In genomic region chr4:74284074-74284473, GRCh38 we compare ENCODE assay signal across 18 cellular contexts. TPM values are rescaled to one million over a fixed set of nuclear protein-coding genes. Genes with fewer than 3 reads are reported as not detected.
DNase-seq lines count a peak whose midpoint lies in the region; ATAC-seq and TF ChIP-seq lines count a peak whose summit lies in the region.
"Had no signal": no experiment of that assay in that cellular context is flagged by ENCODE, and none has a peak within 500 bp of the region (broad histone marks: within the 10 kb centered on the region; RNA-seq: fewer than 3 reads in every experiment).

No MANE protein-coding gene starts in this region.

- WGBS in suprapubic skin: 56% methylated on average over 3 of the region's 3 CpGs

- no peak for ATAC-seq in T-helper 17 cell
- no peak for ATAC-seq in HG02763 (IDR thresholded peaks at IDR 0.05; ENCODE audit: unreplicated experiment)

- POLR2A ChIA-PET in PC-9 (lab: Charles Lee; ENCODE audit: unreplicated experiment): interaction anchor here (0.7 kb wide), 1 partner anchor 24 kb away, joined by 3 read pairs; the partner anchor contains the start of gene EPGN

- TF ChIP-seq POLR2A in suprapubic skin (IDR thresholded peaks at IDR 0.05): no peak

- H3K36me3 Mint-ChIP-seq in T-helper 17 cell (ENCODE audit: low read depth): peaks cover 4% of the 10 kb centered on the region
- H3K36me3 Mint-ChIP-seq in endothelial cell (ENCODE audit: low read depth, unreplicated experiment): no peaks in the 10 kb centered on the region

- no peaks in the 10 kb centered on the region for H3K79me2 ChIP-seq in PC-9 (ENCODE audit: low read depth)

- H3K4me3 Mint-ChIP-seq in T-helper 17 cell (no peak overlapping the region), endothelial cell (ENCODE audit: unreplicated experiment) (no peak overlapping the region)
- H3K4me3 Mint-ChIP-seq: activated CD4-positive, alpha-beta T cell treated with anti-CD3 and anti-CD28 coated beads, Interleukin-2, amount 10 ng/mL, durations not matched to agents 24 days and 14 days; CD4-positive, alpha-beta memory T cell; nephron; stimulated activated naive CD8-positive, alpha-beta T cell treated with anti-CD3 and anti-CD28 coated beads, Interleukin-15, Interleukin-2, amounts not matched to agents 100 ng/mL and 50 ng/mL, for 24 hours had no signal

- H3K36me3 ChIP-seq in PC-9 (ENCODE audit: low read depth) (no peaks in the 10 kb centered on the region), suprapubic skin (no peaks in the 10 kb centered on the region)
- H3K36me3 ChIP-seq: right lobe of liver had no signal

- no peaks in the 10 kb centered on the region for H3K27me3 Mint-ChIP-seq in T-helper 17 cell
- H3K27me3 Mint-ChIP-seq in endothelial cell (ENCODE audit: unreplicated experiment): no peaks in the 10 kb centered on the region
- H3K27me3 Mint-ChIP-seq: activated CD4-positive, alpha-beta T cell treated with anti-CD3 and anti-CD28 coated beads, Interleukin-2, amount 10 ng/mL, durations not matched to agents 24 days and 14 days; CD4-positive, alpha-beta memory T cell; stimulated activated naive CD8-positive, alpha-beta T cell treated with anti-CD3 and anti-CD28 coated beads, Interleukin-15, Interleukin-2, amounts not matched to agents 100 ng/mL and 50 ng/mL, for 24 hours had no signal

- TF ChIP-seq EP300 in suprapubic skin (IDR thresholded peaks at IDR 0.05): no peak

- H3K9me3 ChIP-seq in PC-9 (ENCODE audit: insufficient read depth, low read depth) (no peaks in the 10 kb centered on the region), T-helper 17 cell (ENCODE audit: control insufficient read depth, low read length, poor library complexity, severe bottlenecking) (no peaks in the 10 kb centered on the region), suprapubic skin (no peaks in the 10 kb centered on the region)
- H3K9me3 ChIP-seq: right lobe of liver had no signal

- peaks cover 20% of the 10 kb centered on the region for H3F3A ChIP-seq in PC-9 (ENCODE audit: insufficient read depth, low read depth)

- H3K27me3 ChIP-seq in PC-9 (ENCODE audit: insufficient read depth, low read depth) (no peaks in the 10 kb centered on the region), suprapubic skin (no peaks in the 10 kb centered on the region)
- H3K27me3 ChIP-seq: right lobe of liver had no signal

- H2AFZ ChIP-seq in PC-9: no peak overlapping the region

- H4K20me1 ChIP-seq in PC-9 (ENCODE audit: insufficient read depth): no peaks in the 10 kb centered on the region

- no peaks in the 10 kb centered on the region for H3K9me2 ChIP-seq in PC-9 (ENCODE audit: insufficient read depth)

- H3K4me1 Mint-ChIP-seq in T-helper 17 cell: no peaks in the 10 kb centered on the region
- peaks cover 1% of the 10 kb centered on the region for H3K4me1 Mint-ChIP-seq in endothelial cell (ENCODE audit: unreplicated experiment)
- H3K4me1 Mint-ChIP-seq: activated CD4-positive, alpha-beta T cell treated with anti-CD3 and anti-CD28 coated beads, Interleukin-2, amount 10 ng/mL, durations not matched to agents 24 days and 14 days; CD4-positive, alpha-beta memory T cell; nephron had no signal

- H3K27ac ChIP-seq in PC-9 (peak overlapping the region; percentile 81), suprapubic skin (no peak overlapping the region)
- H3K27ac ChIP-seq: right lobe of liver had no signal

- H3K9me3 Mint-ChIP-seq in endothelial cell (ENCODE audit: unreplicated experiment): no peaks in the 10 kb centered on the region
- H3K9me3 Mint-ChIP-seq: activated CD4-positive, alpha-beta T cell treated with anti-CD3 and anti-CD28 coated beads, Interleukin-2, amount 10 ng/mL, durations not matched to agents 24 days and 14 days; CD4-positive, alpha-beta memory T cell; nephron; stimulated activated naive CD8-positive, alpha-beta T cell treated with anti-CD3 and anti-CD28 coated beads, Interleukin-15, Interleukin-2, amounts not matched to agents 100 ng/mL and 50 ng/mL, for 24 hours had no signal

- no TSS peak for BruUV-seq in PC-9 (replicated peaks; lab: Mats Ljungman, UMichigan)

- H3K27ac Mint-ChIP-seq in T-helper 17 cell (no peak overlapping the region), endothelial cell (ENCODE audit: unreplicated experiment) (no peak overlapping the region)
- H3K27ac Mint-ChIP-seq: activated CD4-positive, alpha-beta T cell treated with anti-CD3 and anti-CD28 coated beads, Interleukin-2, amount 10 ng/mL, durations not matched to agents 24 days and 14 days; CD4-positive, alpha-beta memory T cell; nephron; stimulated activated naive CD8-positive, alpha-beta T cell treated with anti-CD3 and anti-CD28 coated beads, Interleukin-15, Interleukin-2, amounts not matched to agents 100 ng/mL and 50 ng/mL, for 24 hours had no signal

- CTCF ChIA-PET in PC-9 (lab: Charles Lee): no interaction called here

- TF ChIP-seq CTCF in PC-9 (conservative IDR thresholded peaks at IDR 0.05) (no peak), suprapubic skin (IDR thresholded peaks at IDR 0.05) (no peak), endothelial cell (IDR thresholded peaks at IDR 0.05; ENCODE audit: unreplicated experiment) (no peak)

- intact Hi-C loops in PC-9 (cut with micrococcal nuclease; ENCODE audit: unreplicated experiment): loop anchor here (1.0 kb wide), 2 partner anchors 24 to 53 kb away; partner anchors contain the start of gene EPGN

- H3K4me1 ChIP-seq in PC-9 (replicated peaks; ENCODE audit: insufficient read depth) (peaks cover 18% of the 10 kb centered on the region), suprapubic skin (no peaks in the 10 kb centered on the region)
- H3K4me1 ChIP-seq: right lobe of liver had no signal

- peak overlapping the region; percentile 55 for H3K4me2 ChIP-seq in PC-9

- DNase-seq in EH (ENCODE audit: low read depth) (peak; percentile 95), PC-9 (peak in 1 of 2 experiments; percentile 76), dedifferentiated amniotic fluid mesenchymal stem cell (ENCODE audit: extremely low spot score) (peak; percentile 51), myocyte (ENCODE audit: low read depth) (peak; percentile 38), T-helper 17 cell (no peak), suprapubic skin (ENCODE audit: low spot score in 2 of 2) (no peak), endothelial cell (ENCODE audit: low spot score) (no peak)
- DNase-seq: activated CD4-positive, alpha-beta T cell treated with anti-CD3 and anti-CD28 coated beads, Interleukin-2, amount 10 ng/mL, durations not matched to agents 24 days and 14 days; anterior cingulate cortex; CD4-positive, alpha-beta memory T cell; NCI-H1092 treated with DMSO at 0.1 percent for 48 hours; NCI-H345 had no signal

- peak overlapping the region; percentile 13; the same call in 1 of the 2 replicates for H3K4me3 ChIP-seq in PC-9
- no peak overlapping the region for H3K4me3 ChIP-seq in suprapubic skin
- H3K4me3 ChIP-seq: right lobe of liver had no signal

RNA-seq across cellular contexts. Expression of gene EPGN, which starts 24.2 kb away (rescaled TPM):
- total RNA-seq in PC-9 (2021) (4.5 and 5.5 TPM in 2 replicates), myocyte (0.42 TPM in 1 of 2 replicates, not detected in the other), T-helper 17 cell (not detected), suprapubic skin (10 to 100 TPM in 3 of 4 donors, 1 to 10 TPM in 1; 8.8 to 28.2 (median 16.5) TPM), endothelial cell (ENCODE audit: unreplicated experiment) (not detected)
- polyA plus RNA-seq in myocyte (2012): not detected
- total RNA-seq: activated CD4-positive, alpha-beta T cell treated with anti-CD3 and anti-CD28 coated beads, Interleukin-2, amount 10 ng/mL, durations not matched to agents 24 days and 14 days; right lobe of liver; T-helper 1 cell treated with Interleukin-12 subunit alpha and Interleukin-12 subunit beta and Interleukin-4 antibody, amounts not matched to agents 30 ng/mL and 1 ng/mL, for 36 hours had no signal
- polyA plus RNA-seq: CD4-positive, alpha-beta memory T cell; liver had no signal

Comparison
In these comparisons a context has a peak if more than half of its experiments do, and no peak if none do; other contexts are left out.
1. DNase-seq: peak in EH (single experiment), dedifferentiated amniotic fluid mesenchymal stem cell (single experiment) and myocyte (single experiment); none in T-helper 17 cell (0 of 3), suprapubic skin (0 of 2) and endothelial cell (single experiment).